25 cellular contexts compared by ENCODE assay signal in genomic region chr6:44983467-44984365, GRCh38.
"Had no signal": no experiment of that assay in that cellular context is flagged by ENCODE, and none has a peak within 500 bp of the region (broad histone marks: within the 10 kb centered on the region; RNA-seq: fewer than 3 reads in every experiment).

No MANE protein-coding gene starts in this region.

- H3K4me3 ChIP-seq: ascending aorta, coronary artery, dorsolateral prefrontal cortex had no signal

- H3K4me1 ChIP-seq: ascending aorta had no signal

- ATAC-seq: activated CD4-positive, alpha-beta T cell treated with anti-CD3 and anti-CD28 coated beads for 36 hours; activated naive CD4-positive, alpha-beta T cell treated with anti-CD3 and anti-CD28 coated beads, Interleukin-2, amount 50 U/mL, for 72 hours; activated T-cell treated with anti-CD3 and anti-CD28 coated beads, Interleukin-2, amount 50 U/mL, for 72 hours; esophagus mucosa; T-helper 17 cell had no signal

- H3K27ac ChIP-seq: ascending aorta, coronary artery, dorsolateral prefrontal cortex had no signal

- H3K9me3 ChIP-seq: ascending aorta had no signal

- H3K36me3 ChIP-seq: ascending aorta had no signal

- FAIRE-seq: bronchial epithelial cell had no signal

- DNase-seq: activated CD4-positive, alpha-beta memory T cell treated with anti-CD3 and anti-CD28 coated beads, Interleukin-2, amount 10 ng/mL, durations not matched to agents 7 days and 5 days; activated CD4-positive, alpha-beta T cell treated with anti-CD3 and anti-CD28 coated beads for 36 hours; activated CD4-positive, alpha-beta T cell treated with anti-CD3 and anti-CD28 coated beads, Interleukin-2, amount 10 ng/mL, durations not matched to agents 24 days and 14 days; activated CD4-positive, CD25-positive, alpha-beta regulatory T cell; activated CD4-positive, CD25-positive, alpha-beta regulatory T cell treated with anti-CD3 and anti-CD28 coated beads, Interleukin-2, amount 50 U/mL, for 72 hours; activated CD8-positive, alpha-beta memory T cell treated with anti-CD3 and anti-CD28 coated beads, Interleukin-2, amount 50 U/mL, for 48 hours; activated gamma-delta T cell; activated naive CD4-positive, alpha-beta T cell; activated naive CD4-positive, alpha-beta T cell treated with anti-CD3 and anti-CD28 coated beads, Interleukin-2, amount 10 ng/mL, durations not matched to agents 7 days and 5 days; activated naive CD8-positive, alpha-beta T cell treated with anti-CD3 and anti-CD28 coated beads, Interleukin-2, amount 10 ng/mL, durations not matched to agents 7 days and 5 days; activated T-cell treated with anti-CD3 and anti-CD28 coated beads for 4 hours; activated T-cell treated with anti-CD3 and anti-CD28 coated beads, Interleukin-2, amount 50 U/mL, for 24 hours; activated T-cell treated with anti-CD3 and anti-CD28 coated beads, Interleukin-2, amount 50 U/mL, for 72 hours; dorsolateral prefrontal cortex; effector memory CD4-positive, alpha-beta T cell; endodermal cell; foreskin fibroblast; head of caudate nucleus; T-helper 17 cell; T1000 had no signal
